In the genomic region with DNA sequence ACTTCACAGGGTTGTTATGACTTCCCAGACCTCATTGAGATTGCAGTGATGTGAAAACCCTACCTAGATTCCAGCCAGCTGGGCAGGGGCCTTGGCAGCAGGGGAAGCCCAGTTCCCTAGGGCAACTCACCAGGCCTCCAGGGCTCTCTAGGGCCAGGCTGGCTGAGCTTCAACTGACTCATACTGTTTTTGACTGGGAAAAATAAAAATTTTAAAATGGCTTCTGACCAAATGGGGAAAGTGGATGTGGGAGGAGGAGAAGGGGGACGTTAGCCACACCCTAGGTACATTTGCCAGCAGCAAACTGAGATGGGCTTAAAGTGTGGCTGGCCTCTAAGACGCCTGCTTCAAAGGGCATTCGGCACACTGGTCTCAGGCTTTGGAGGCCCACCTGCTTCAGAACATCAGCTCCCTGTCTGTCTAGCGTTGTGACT, we compare ENCODE assay signal across 8 cellular contexts. TPM values are rescaled to one million over a fixed set of nuclear protein-coding genes. Genes with fewer than 3 reads are reported as not detected.
DNase-seq lines count a peak whose midpoint lies in the region; ATAC-seq, FAIRE-seq and TF ChIP-seq lines count a peak whose summit lies in the region.

No MANE protein-coding gene starts in this region.

- H3F3A ChIP-seq in PC-9 (ENCODE audit: insufficient read depth, low read depth): no peaks in the 10 kb centered on the region

- TF ChIP-seq CTCF in astrocyte (IDR thresholded peaks at IDR 0.05; ENCODE audit: insufficient read depth, low read depth, low read length) (no peak), nephron progenitor cell (IDR thresholded peaks at IDR 0.05) (no peak), testis (IDR thresholded peaks at IDR 0.05) (no peak), PC-9 (conservative IDR thresholded peaks at IDR 0.05) (no peak)

- H3K9ac ChIP-seq in astrocyte (ENCODE audit: low read length): no peak overlapping the region
- no peak overlapping the region for H3K9ac ChIP-seq in trophoblast cell (ENCODE audit: low read length)

- H3K27ac Mint-ChIP-seq in astrocyte (ENCODE audit: unreplicated experiment): no peak overlapping the region
- H3K27ac Mint-ChIP-seq in nephron progenitor cell: peak overlapping the region; percentile 40

- no peak for FAIRE-seq in astrocyte (lab: Jason Lieb, UNC)

- no peak overlapping the region for H3K23ac ChIP-seq in trophoblast cell (ENCODE audit: low read length)

- H2BK120ac ChIP-seq in trophoblast cell (ENCODE audit: insufficient read depth, low read length, poor library complexity): no peak overlapping the region

- peaks cover 19% of the 10 kb centered on the region for H3K4me1 Mint-ChIP-seq in astrocyte (ENCODE audit: low read depth, unreplicated experiment)
- peaks cover 36% of the 10 kb centered on the region for H3K4me1 Mint-ChIP-seq in nephron progenitor cell

- H3K9me3 ChIP-seq in astrocyte (ENCODE audit: insufficient read depth, low read depth, low read length) (no peaks in the 10 kb centered on the region), trophoblast cell (ENCODE audit: insufficient read depth, low read depth, low read length) (no peaks in the 10 kb centered on the region), testis (no peaks in the 10 kb centered on the region), PC-9 (ENCODE audit: insufficient read depth, low read depth) (no peaks in the 10 kb centered on the region)

- H4K8ac ChIP-seq in trophoblast cell (ENCODE audit: low read depth, low read length): no peak overlapping the region

- no peaks in the 10 kb centered on the region for H3K27me3 Mint-ChIP-seq in astrocyte (ENCODE audit: low read depth, unreplicated experiment)
- H3K27me3 Mint-ChIP-seq in nephron progenitor cell (ENCODE audit: low read depth, poor library complexity): no peaks in the 10 kb centered on the region

- no peak overlapping the region for H2BK5ac ChIP-seq in trophoblast cell (ENCODE audit: low read depth, low read length, poor library complexity)

- no peaks in the 10 kb centered on the region for H3K9me3 Mint-ChIP-seq in astrocyte (ENCODE audit: unreplicated experiment)
- H3K9me3 Mint-ChIP-seq in nephron progenitor cell: no peaks in the 10 kb centered on the region

- H3K4me3 Mint-ChIP-seq in astrocyte (ENCODE audit: unreplicated experiment): no peak overlapping the region
- no peak overlapping the region for H3K4me3 Mint-ChIP-seq in nephron progenitor cell

- no peak overlapping the region for H3K27ac ChIP-seq in astrocyte (ENCODE audit: low read depth, low read length)
- no peak overlapping the region for H3K27ac ChIP-seq in trophoblast cell (ENCODE audit: low read depth, low read length)
- H3K27ac ChIP-seq in testis: no peak overlapping the region
- no peak overlapping the region for H3K27ac ChIP-seq in PC-9

- H3K4me1 ChIP-seq in astrocyte (ENCODE audit: insufficient read depth, low read length): peaks cover 6% of the 10 kb centered on the region
- peaks cover 0 to 5% of the 10 kb centered on the region in 2 experiments for H3K4me1 ChIP-seq in trophoblast cell (ENCODE audit: control insufficient read depth in 1 of 2, insufficient read depth in 2 of 2, low read length in 2 of 2)
- H3K4me1 ChIP-seq in testis: peaks cover 5% of the 10 kb centered on the region
- no peaks in the 10 kb centered on the region for H3K4me1 ChIP-seq in PC-9 (replicated peaks; ENCODE audit: insufficient read depth)

- no peak for TF ChIP-seq POLR2A in testis (IDR thresholded peaks at IDR 0.05)

- no peak overlapping the region for H3K4ac ChIP-seq in trophoblast cell (ENCODE audit: low read depth, low read length)

- H3K79me1 ChIP-seq in trophoblast cell (ENCODE audit: low read length): no peaks in the 10 kb centered on the region

- POLR2A ChIA-PET in PC-9 (lab: Charles Lee; ENCODE audit: unreplicated experiment): no interaction called here

- H3K4me3 ChIP-seq in astrocyte (ENCODE audit: insufficient read depth, low read depth, low read length) (no peak overlapping the region), trophoblast cell (ENCODE audit: low read depth, low read length) (no peak overlapping the region), testis (no peak overlapping the region), PC-9 (no peak overlapping the region)

- no peak overlapping the region for H2AK5ac ChIP-seq in trophoblast cell (ENCODE audit: low read length)

- H3K4me2 ChIP-seq in astrocyte (ENCODE audit: low read length): peak overlapping the region; percentile 9
- H3K4me2 ChIP-seq in trophoblast cell (ENCODE audit: low read length): no peak overlapping the region
- H3K4me2 ChIP-seq in PC-9: no peak overlapping the region

- H3K36me3 Mint-ChIP-seq in astrocyte (ENCODE audit: low read depth, unreplicated experiment) (peaks cover 9% of the 10 kb centered on the region), nephron progenitor cell (ENCODE audit: low read depth) (no peaks in the 10 kb centered on the region)

- BruUV-seq in PC-9 (replicated peaks; lab: Mats Ljungman, UMichigan): no TSS peak

- H3K9me2 ChIP-seq in PC-9 (ENCODE audit: insufficient read depth): no peaks in the 10 kb centered on the region

- H3K79me2 ChIP-seq in astrocyte (ENCODE audit: insufficient read depth, low read length): peaks cover 43% of the 10 kb centered on the region
- no peaks in the 10 kb centered on the region for H3K79me2 ChIP-seq in trophoblast cell (ENCODE audit: control insufficient read depth, insufficient read depth, low read length, poor library complexity)
- H3K79me2 ChIP-seq in PC-9 (ENCODE audit: low read depth): no peaks in the 10 kb centered on the region

- H4K20me1 ChIP-seq in astrocyte (ENCODE audit: insufficient read depth, low read length) (peaks cover 49% of the 10 kb centered on the region), PC-9 (ENCODE audit: insufficient read depth) (no peaks in the 10 kb centered on the region)

- no peak overlapping the region for H3K18ac ChIP-seq in trophoblast cell (ENCODE audit: low read length)

- H3K27me3 ChIP-seq in astrocyte (ENCODE audit: insufficient read depth, low read length): no peaks in the 10 kb centered on the region
- no peaks in the 10 kb centered on the region for H3K27me3 ChIP-seq in trophoblast cell (ENCODE audit: insufficient read depth, low read length)
- H3K27me3 ChIP-seq in testis: no peaks in the 10 kb centered on the region
- no peaks in the 10 kb centered on the region for H3K27me3 ChIP-seq in PC-9 (ENCODE audit: insufficient read depth, low read depth)

- peak; percentile 75 for DNase-seq in EH (ENCODE audit: low read depth)
- peak; percentile 55 for DNase-seq in astrocyte (ENCODE audit: low read depth)
- no peak for DNase-seq in nephron progenitor cell
- no peak for DNase-seq in trophoblast cell
- DNase-seq in stimulated activated CD4-positive, alpha-beta T cell treated with anti-CD3 and anti-CD28 coated beads, Interleukin-15, amount 100 ng/mL, for 24 hours: no peak
- no peak for DNase-seq in testis
- no peak for DNase-seq in PC-9

- H4K12ac ChIP-seq in trophoblast cell (ENCODE audit: low read depth, low read length): no peak overlapping the region

- WGBS in trophoblast cell (ENCODE audit: extremely low coverage, insufficient coverage, insufficient read length): no CpG with 5 or more reads among the region's 4 CpGs
- WGBS in testis, 2 donors: 72 to 76% methylated on average over 4 of the region's 4 CpGs

- H3K14ac ChIP-seq in trophoblast cell (ENCODE audit: low read length): no peak overlapping the region

- H2AFZ ChIP-seq in astrocyte (ENCODE audit: low read depth, low read length) (no peak overlapping the region), trophoblast cell (ENCODE audit: insufficient read depth, low read length, poor library complexity) (no peak overlapping the region), PC-9 (no peak overlapping the region)

- ATAC-seq in HG02759 (IDR thresholded peaks at IDR 0.05; ENCODE audit: unreplicated experiment): peak; percentile 61

- intact Hi-C loops in testis (cut with DNase I; ENCODE audit: low total_unique reads): no loop called here
- intact Hi-C loops in PC-9 (cut with micrococcal nuclease; ENCODE audit: unreplicated experiment): no loop called here

- H3K36me3 ChIP-seq in astrocyte (ENCODE audit: insufficient read depth, low read length): no peaks in the 10 kb centered on the region
- no peaks in the 10 kb centered on the region for H3K36me3 ChIP-seq in trophoblast cell (ENCODE audit: control insufficient read depth in 1 of 2, insufficient read depth in 2 of 2, low read length in 2 of 2)
- no peaks in the 10 kb centered on the region for H3K36me3 ChIP-seq in testis (ENCODE audit: low read depth, missing control alignments)
- H3K36me3 ChIP-seq in PC-9 (ENCODE audit: low read depth): no peaks in the 10 kb centered on the region

- no peak overlapping the region for H4K91ac ChIP-seq in trophoblast cell (ENCODE audit: low read depth, low read length)

- CTCF ChIA-PET in PC-9 (lab: Charles Lee): no interaction called here

- H2BK12ac ChIP-seq in trophoblast cell (ENCODE audit: low read length): no peak overlapping the region

RNA-seq across cellular contexts. Expression of a gene that starts 39.0 kb away (rescaled TPM):
- total RNA-seq in astrocyte (21.1 and 26.9 TPM in 2 replicates), testis (10 to 100 TPM; 35.7 to 40.3 TPM), PC-9 (2021) (11.4 and 15.0 TPM in 2 replicates)
- polyA plus RNA-seq in trophoblast cell (2013): 18.8 and 20.8 TPM in 2 replicates
- 21.5 TPM for polyA plus RNA-seq in testis (ENCODE audit: insufficient read depth, low read depth, low replicate concordance)

Comparison
In these comparisons a context has a peak if more than half of its experiments do, and no peak if none do; other contexts are left out.
1. DNase-seq: peak in EH (single experiment) and astrocyte (single experiment); none in nephron progenitor cell (single experiment), trophoblast cell (0 of 2), stimulated activated CD4-positive, alpha-beta T cell treated with anti-CD3 and anti-CD28 coated beads, Interleukin-15, amount 100 ng/mL, for 24 hours (single experiment), testis (single experiment) and PC-9 (0 of 2).